ENCODE assay signal across 9 cellular contexts in genomic region chr3:188349276-188349962, GRCh38.
A peak's percentile ranks its signal among the peaks of the same experiment; 100 is the strongest.
DNase-seq lines count a peak whose midpoint lies in the region; ATAC-seq and TF ChIP-seq lines count a peak whose summit lies in the region.
"Had no signal": no experiment of that assay in that cellular context is flagged by ENCODE, and none has a peak within 500 bp of the region (broad histone marks: within the 10 kb centered on the region; RNA-seq: fewer than 3 reads in every experiment).

No MANE protein-coding gene starts in this region.

- H3K4me1 ChIP-seq in OCI-LY7 (ENCODE audit: insufficient read depth, low read length, poor library complexity, severe bottlenecking) = peaks cover 20% of the 10 kb centered on the region

- no TSS peak for BruUV-seq in OCI-LY7 (replicated peaks; lab: Mats Ljungman, UMichigan)

- TF ChIP-seq CTCF in OCI-LY7 (conservative IDR thresholded peaks at IDR 0.05; ENCODE audit: low read length) (peak; percentile 61), osteocyte (IDR thresholded peaks at IDR 0.05) (no peak)

- DNase-seq in Caki2 (ENCODE audit: low read depth) = peak; percentile 12
- DNase-seq in OCI-LY7 (ENCODE audit: low spot score) = peak; percentile 44
- no peak for DNase-seq in osteocyte (ENCODE audit: extremely low spot score, unreplicated experiment)
- no peak for DNase-seq in activated CD4-positive, alpha-beta T cell treated with anti-CD3 and anti-CD28 coated beads, Interleukin-2, amount 50 U/mL, for 4 hours
- no peak for DNase-seq in amniotic stem cell (lab: John Stamatoyannopoulos, UW)
- no peak for DNase-seq in substantia nigra (lab: John Stamatoyannopoulos, UW)
- DNase-seq in activated naive CD8-positive, alpha-beta T cell treated with anti-CD3 and anti-CD28 coated beads for 36 hours = no peak
- DNase-seq: naive thymus-derived CD8-positive, alpha-beta T cell had no signal

- H3K9me3 Mint-ChIP-seq in osteocyte (ENCODE audit: unreplicated experiment) = no peaks in the 10 kb centered on the region
- no peaks in the 10 kb centered on the region for H3K9me3 Mint-ChIP-seq in activated naive CD8-positive, alpha-beta T cell treated with anti-CD3 and anti-CD28 coated beads for 36 hours
- H3K9me3 Mint-ChIP-seq: naive thymus-derived CD8-positive, alpha-beta T cell had no signal

- no peak overlapping the region for H3K4me3 ChIP-seq in OCI-LY7 (ENCODE audit: low read depth, low read length, poor library complexity, severe bottlenecking)

- H3K79me2 ChIP-seq in OCI-LY7 (ENCODE audit: insufficient read depth, low read depth, low read length) = no peaks in the 10 kb centered on the region

- in situ Hi-C loops in Caki2 (cut with HindIII; ENCODE audit: low pct_unique_long_range_greater_than_20kb, low sequenced_read_pairs) = no loop called here

- ATAC-seq in esophagus mucosa = peak; percentile 41
- ATAC-seq: naive thymus-derived CD8-positive, alpha-beta T cell had no signal

- H3K9me2 ChIP-seq in OCI-LY7 (ENCODE audit: insufficient read depth, low read length) = no peaks in the 10 kb centered on the region

- intact Hi-C loops in OCI-LY7 (cut with micrococcal nuclease; ENCODE audit: unreplicated experiment) = no loop called here

- no peak overlapping the region for H2AFZ ChIP-seq in OCI-LY7 (ENCODE audit: low read length)

- no peaks in the 10 kb centered on the region for H3K27me3 Mint-ChIP-seq in osteocyte (ENCODE audit: unreplicated experiment)
- no peaks in the 10 kb centered on the region for H3K27me3 Mint-ChIP-seq in activated naive CD8-positive, alpha-beta T cell treated with anti-CD3 and anti-CD28 coated beads for 36 hours
- H3K27me3 Mint-ChIP-seq: naive thymus-derived CD8-positive, alpha-beta T cell had no signal

- no peak overlapping the region for H3K4me3 Mint-ChIP-seq in osteocyte (ENCODE audit: unreplicated experiment)
- no peak overlapping the region for H3K4me3 Mint-ChIP-seq in activated naive CD8-positive, alpha-beta T cell treated with anti-CD3 and anti-CD28 coated beads for 36 hours
- H3K4me3 Mint-ChIP-seq: naive thymus-derived CD8-positive, alpha-beta T cell had no signal

- no peaks in the 10 kb centered on the region for H4K20me1 ChIP-seq in OCI-LY7 (ENCODE audit: insufficient read depth, low read length)

- H3K27ac ChIP-seq in OCI-LY7 (ENCODE audit: low read depth, low read length, poor library complexity, severe bottlenecking) (no peak overlapping the region), substantia nigra (ENCODE audit: low read depth, low read length, poor library complexity, severe bottlenecking) (no peak overlapping the region)

- no peak overlapping the region for H3K4me2 ChIP-seq in OCI-LY7 (ENCODE audit: low read length)

- H3K27ac Mint-ChIP-seq in osteocyte (ENCODE audit: unreplicated experiment) = peak overlapping the region; percentile 89
- no peak overlapping the region for H3K27ac Mint-ChIP-seq in activated naive CD8-positive, alpha-beta T cell treated with anti-CD3 and anti-CD28 coated beads for 36 hours

- H3K4me1 Mint-ChIP-seq in osteocyte (ENCODE audit: unreplicated experiment) = peaks cover 50% of the 10 kb centered on the region
- peaks cover 17% of the 10 kb centered on the region for H3K4me1 Mint-ChIP-seq in activated naive CD8-positive, alpha-beta T cell treated with anti-CD3 and anti-CD28 coated beads for 36 hours

- POLR2A ChIA-PET in OCI-LY7 (lab: Charles Lee) = interaction anchor here (0.6 to 1.7 kb wide), 9 partner anchors 8 to 121 kb away, joined by 3 to 6 read pairs (median 3); no protein-coding TSS in a partner anchor

- no peaks in the 10 kb centered on the region for H3K36me3 ChIP-seq in OCI-LY7 (ENCODE audit: insufficient read depth, low read length)

- H3K9me3 ChIP-seq in OCI-LY7 (ENCODE audit: low read length) = no peaks in the 10 kb centered on the region

- peaks cover 7% of the 10 kb centered on the region for H3K36me3 Mint-ChIP-seq in osteocyte (ENCODE audit: unreplicated experiment)
- H3K36me3 Mint-ChIP-seq in activated naive CD8-positive, alpha-beta T cell treated with anti-CD3 and anti-CD28 coated beads for 36 hours = peaks cover 8% of the 10 kb centered on the region

- CTCF ChIA-PET in OCI-LY7 (lab: Charles Lee; ENCODE audit: unreplicated experiment) = no interaction called here

Comparison
In these comparisons a context has a peak if more than half of its experiments do, and no peak if none do; other contexts are left out.
1. DNase-seq: peak in Caki2 (single experiment) and OCI-LY7 (single experiment); none in osteocyte (single experiment), activated CD4-positive, alpha-beta T cell treated with anti-CD3 and anti-CD28 coated beads, Interleukin-2, amount 50 U/mL, for 4 hours (0 of 2), amniotic stem cell (single experiment), substantia nigra (0 of 49) and activated naive CD8-positive, alpha-beta T cell treated with anti-CD3 and anti-CD28 coated beads for 36 hours (single experiment).